ENCODE assay signal across 11 cellular contexts in genomic region chr2:69062307-69062706, GRCh38. TPM values are rescaled to one million over a fixed set of nuclear protein-coding genes. Genes with fewer than 3 reads are reported as not detected.
"Had no signal": no experiment of that assay in that cellular context is flagged by ENCODE, and none has a peak within 500 bp of the region (broad histone marks: within the 10 kb centered on the region; RNA-seq: fewer than 3 reads in every experiment).

No MANE protein-coding gene starts in this region.

- H3K27me3 ChIP-seq: thyroid gland had no signal

- H3K27ac Mint-ChIP-seq: activated B cell treated with CpG ODN at 0.5 μM for 24 hours; activated CD8-positive, alpha-beta memory T cell treated with anti-CD3 and anti-CD28 coated beads, Interleukin-2, amount 10 ng/mL, durations not matched to agents 7 days and 5 days; activated naive CD4-positive, alpha-beta T cell treated with anti-CD3 and anti-CD28 coated beads, Interleukin-2, amount 50 U/mL, for 24 hours; activated T-cell treated with anti-CD3 and anti-CD28 coated beads, Interleukin-2, amount 50 U/mL, for 24 hours; natural killer cell treated with Interleukin-12 subunit alpha and Interleukin-12 subunit beta and Interleukin-15 and Interleukin-18, amount 100 ng/mL, for 72 hours; T-helper 17 cell had no signal

- DNase-seq: activated B cell treated with CpG ODN at 0.5 μM for 24 hours; activated CD4-positive, alpha-beta T cell treated with anti-CD3 and anti-CD28 coated beads, Interleukin-2, amount 50 U/mL, for 4 hours; activated CD8-positive, alpha-beta memory T cell treated with anti-CD3 and anti-CD28 coated beads, Interleukin-2, amount 10 ng/mL, durations not matched to agents 7 days and 5 days; activated effector memory CD4-positive, alpha-beta T cell treated with Interleukin-2 at 50 U/mL for 16 hours; activated T-cell treated with anti-CD3 and anti-CD28 coated beads, Interleukin-2, amount 50 U/mL, for 24 hours; left cardiac atrium; T-helper 17 cell; thyroid gland had no signal

- H3K4me1 Mint-ChIP-seq: activated B cell treated with CpG ODN at 0.5 μM for 24 hours; activated CD8-positive, alpha-beta memory T cell treated with anti-CD3 and anti-CD28 coated beads, Interleukin-2, amount 10 ng/mL, durations not matched to agents 7 days and 5 days; activated naive CD4-positive, alpha-beta T cell treated with anti-CD3 and anti-CD28 coated beads, Interleukin-2, amount 50 U/mL, for 24 hours; T-helper 17 cell had no signal

- H3K36me3 ChIP-seq: thyroid gland had no signal

- H3K27ac ChIP-seq: thyroid gland had no signal

- H3K27me3 Mint-ChIP-seq: brain had no signal

- H3K36me3 Mint-ChIP-seq: activated naive CD4-positive, alpha-beta T cell treated with anti-CD3 and anti-CD28 coated beads, Interleukin-2, amount 50 U/mL, for 24 hours; natural killer cell treated with Interleukin-12 subunit alpha and Interleukin-12 subunit beta and Interleukin-15 and Interleukin-18, amount 100 ng/mL, for 72 hours had no signal

- H3K9me3 ChIP-seq: thyroid gland had no signal

- H3K4me3 ChIP-seq: thyroid gland had no signal

- H3K4me3 Mint-ChIP-seq: activated B cell treated with CpG ODN at 0.5 μM for 24 hours; activated CD8-positive, alpha-beta memory T cell treated with anti-CD3 and anti-CD28 coated beads, Interleukin-2, amount 10 ng/mL, durations not matched to agents 7 days and 5 days; activated naive CD4-positive, alpha-beta T cell treated with anti-CD3 and anti-CD28 coated beads, Interleukin-2, amount 50 U/mL, for 24 hours; activated T-cell treated with anti-CD3 and anti-CD28 coated beads, Interleukin-2, amount 50 U/mL, for 24 hours; brain; natural killer cell treated with Interleukin-12 subunit alpha and Interleukin-12 subunit beta and Interleukin-15 and Interleukin-18, amount 100 ng/mL, for 72 hours; T-helper 17 cell had no signal

RNA-seq across cellular contexts. Expression of gene ANTXR1, which starts 49.3 kb away (rescaled TPM):
- total RNA-seq: activated B cell treated with CpG ODN at 0.5 μM for 24 hours, T-helper 17 cell had no signal
